In the genomic region with DNA sequence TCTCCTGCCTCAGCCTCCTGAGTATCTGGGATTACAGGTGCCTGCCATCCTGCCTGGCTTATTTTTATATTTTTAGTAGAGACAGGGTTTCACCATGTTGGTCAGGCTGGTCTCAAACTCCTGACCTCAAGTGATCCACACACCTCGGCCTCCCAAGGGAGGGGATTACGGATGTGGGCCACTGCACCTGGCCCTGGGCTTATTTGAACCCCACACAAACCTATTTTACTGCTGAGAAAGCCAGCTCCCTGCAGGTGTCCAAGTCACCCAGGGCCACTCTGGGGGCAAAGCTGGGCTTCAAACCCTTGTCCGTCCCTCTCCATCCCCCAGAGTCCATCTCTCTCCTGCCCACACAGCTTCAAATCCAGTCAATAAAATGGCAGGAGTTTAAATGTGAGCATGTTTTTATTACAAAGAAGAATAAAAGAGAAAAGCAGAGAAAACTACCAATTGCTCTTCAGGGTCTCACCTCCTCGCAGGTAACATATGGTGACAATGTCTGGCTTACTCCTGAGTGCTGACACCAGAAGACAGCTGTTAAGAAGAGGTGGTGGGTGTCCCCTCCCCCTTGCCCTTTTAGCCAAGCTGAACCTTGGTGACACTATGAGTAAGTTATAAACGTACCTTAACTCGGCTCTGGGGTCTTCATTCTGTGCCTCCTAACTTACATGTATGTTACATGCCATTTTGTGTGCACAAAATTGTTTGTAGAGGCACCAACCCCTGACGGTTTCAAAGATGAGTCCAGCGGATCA, we compare ENCODE assay signal across 22 cellular contexts. TPM values are rescaled to one million over a fixed set of nuclear protein-coding genes. Genes with fewer than 3 reads are reported as not detected.
DNase-seq lines count a peak whose midpoint lies in the region; ATAC-seq and TF ChIP-seq lines count a peak whose summit lies in the region.
"Had no signal": no experiment of that assay in that cellular context is flagged by ENCODE, and none has a peak within 500 bp of the region (broad histone marks: within the 10 kb centered on the region; RNA-seq: fewer than 3 reads in every experiment).

No MANE protein-coding gene starts in this region.

- H3K36me3 ChIP-seq in ACC112 (ENCODE audit: insufficient read depth, low read length) (no peaks in the 10 kb centered on the region), WERI-Rb-1 (no peaks in the 10 kb centered on the region), left lung (no peaks in the 10 kb centered on the region)
- H3K36me3 ChIP-seq in naive thymus-derived CD4-positive, alpha-beta T cell (ENCODE audit: control insufficient read depth in 2 of 3, insufficient read depth in 3 of 3, low read length in 3 of 3): no peaks in the 10 kb centered on the region
- H3K36me3 ChIP-seq: adrenal gland, brain microvascular endothelial cell, esophagus squamous epithelium, prostate gland, tibial artery had no signal

- TF ChIP-seq CTCF in WERI-Rb-1 (IDR thresholded peaks at IDR 0.05; ENCODE audit: low read depth, low read length) (no peak), left lung (IDR thresholded peaks at IDR 0.05) (no peak)

- no peak overlapping the region for H3K4me3 Mint-ChIP-seq in T-helper 2 cell treated with Interferon-gamma antibody and Interleukin-4, amounts not matched to agents 5 μg/mL and 100 μg/mL, for 36 hours
- H3K4me3 Mint-ChIP-seq in naive thymus-derived CD4-positive, alpha-beta T cell: no peak overlapping the region
- H3K4me3 Mint-ChIP-seq: endodermal cell had no signal

- intact Hi-C loops in naive thymus-derived CD4-positive, alpha-beta T cell (cut with micrococcal nuclease): no loop called here
- intact Hi-C loops in left lung (cut with DNase I): no loop called here

- POLR2A ChIA-PET in naive thymus-derived CD4-positive, alpha-beta T cell (lab: Charles Lee): interaction anchor here (1.3 to 2.9 kb wide), 4 partner anchors 9 to 44 kb away, joined by 3 to 28 read pairs (median 9); partner anchors contain the start of gene LAT

- H3K4me1 ChIP-seq in ACC112 (ENCODE audit: control insufficient read depth, insufficient read depth, low read length, unreplicated experiment): peaks cover 15% of the 10 kb centered on the region
- peaks cover 13 to 23% of the 10 kb centered on the region in 2 donors for H3K4me1 ChIP-seq in naive thymus-derived CD4-positive, alpha-beta T cell (ENCODE audit: control insufficient read depth in 2 of 2, insufficient read depth in 2 of 2, low read length in 2 of 2)
- no peaks in the 10 kb centered on the region for H3K4me1 ChIP-seq in left lung
- H3K4me1 ChIP-seq: adrenal gland, prostate gland, tibial artery had no signal

- H3K4me1 Mint-ChIP-seq in T-helper 2 cell treated with Interferon-gamma antibody and Interleukin-4, amounts not matched to agents 5 μg/mL and 100 μg/mL, for 36 hours (ENCODE audit: low read depth): peaks cover 20% of the 10 kb centered on the region
- H3K4me1 Mint-ChIP-seq in naive thymus-derived CD4-positive, alpha-beta T cell: peaks cover 7 to 37% (median 30%) of the 10 kb centered on the region in 7 donors

- H3K79me2 ChIP-seq in ACC112 (ENCODE audit: control insufficient read depth, insufficient read depth, low read length, unreplicated experiment): no peaks in the 10 kb centered on the region

- H3K27ac Mint-ChIP-seq in T-helper 2 cell treated with Interferon-gamma antibody and Interleukin-4, amounts not matched to agents 5 μg/mL and 100 μg/mL, for 36 hours: peak overlapping the region; percentile 45
- peak overlapping the region in 6 of 9 donors; percentile 28 to 56 (median 50) for H3K27ac Mint-ChIP-seq in naive thymus-derived CD4-positive, alpha-beta T cell

- H3K27ac ChIP-seq in ACC112 (ENCODE audit: low read depth, low read length): peak overlapping the region; percentile 21; the same call in 1 of the 2 replicates
- H3K27ac ChIP-seq in WERI-Rb-1: peak overlapping the region; percentile 88
- no peak overlapping the region for H3K27ac ChIP-seq in naive thymus-derived CD4-positive, alpha-beta T cell (ENCODE audit: low read depth, low read length)
- H3K27ac ChIP-seq in left lung: no peak overlapping the region
- H3K27ac ChIP-seq: adrenal gland, coronary artery, esophagus squamous epithelium, prostate gland, tibial artery had no signal

- H3K4me3 ChIP-seq in ACC112 (ENCODE audit: low read depth, low read length): no peak overlapping the region
- H3K4me3 ChIP-seq in WERI-Rb-1 (ENCODE audit: low read depth, low read length): no peak overlapping the region
- no peak overlapping the region for H3K4me3 ChIP-seq in naive thymus-derived CD4-positive, alpha-beta T cell (ENCODE audit: low read length)
- no peak overlapping the region for H3K4me3 ChIP-seq in left lung
- H3K4me3 ChIP-seq: adrenal gland, coronary artery, esophagus squamous epithelium, GM12878, prostate gland, tibial artery had no signal

- H3K27me3 ChIP-seq in ACC112 (ENCODE audit: insufficient read depth, low read length) (no peaks in the 10 kb centered on the region), WERI-Rb-1 (ENCODE audit: insufficient read depth, low read depth, severe bottlenecking) (no peaks in the 10 kb centered on the region), left lung (no peaks in the 10 kb centered on the region)
- H3K27me3 ChIP-seq in naive thymus-derived CD4-positive, alpha-beta T cell (ENCODE audit: control insufficient read depth in 2 of 2, insufficient read depth in 2 of 2, low read length in 2 of 2): no peaks in the 10 kb centered on the region
- H3K27me3 ChIP-seq: adrenal gland, brain microvascular endothelial cell had no signal

- H3K9me3 ChIP-seq in WERI-Rb-1 (ENCODE audit: severe bottlenecking): no peaks in the 10 kb centered on the region
- H3K9me3 ChIP-seq in naive thymus-derived CD4-positive, alpha-beta T cell (ENCODE audit: control insufficient read depth in 2 of 3, low read length in 3 of 3): no peaks in the 10 kb centered on the region
- no peaks in the 10 kb centered on the region for H3K9me3 ChIP-seq in left lung
- H3K9me3 ChIP-seq: adrenal gland, esophagus squamous epithelium, prostate gland, tibial artery had no signal

- CTCF ChIA-PET in naive thymus-derived CD4-positive, alpha-beta T cell (lab: Charles Lee): interaction anchor here (0.6 to 1.5 kb wide), 2 partner anchors 10 to 724 kb away, joined by 4 to 5 read pairs; no protein-coding TSS in a partner anchor

- no peak overlapping the region for H2AFZ ChIP-seq in ACC112 (ENCODE audit: low read length, unreplicated experiment)

- no peak for ATAC-seq in naive thymus-derived CD4-positive, alpha-beta T cell
- ATAC-seq in left lung: no peak
- ATAC-seq in HG03175 (IDR thresholded peaks at IDR 0.05; ENCODE audit: unreplicated experiment): no peak

- no peaks in the 10 kb centered on the region for H3K36me3 Mint-ChIP-seq in T-helper 2 cell treated with Interferon-gamma antibody and Interleukin-4, amounts not matched to agents 5 μg/mL and 100 μg/mL, for 36 hours (ENCODE audit: low read depth)
- H3K36me3 Mint-ChIP-seq in naive thymus-derived CD4-positive, alpha-beta T cell: no peaks in the 10 kb centered on the region

- H3K27me3 Mint-ChIP-seq in T-helper 2 cell treated with Interferon-gamma antibody and Interleukin-4, amounts not matched to agents 5 μg/mL and 100 μg/mL, for 36 hours (ENCODE audit: low read depth): no peaks in the 10 kb centered on the region
- no peaks in the 10 kb centered on the region for H3K27me3 Mint-ChIP-seq in naive thymus-derived CD4-positive, alpha-beta T cell

- no peak for DNase-seq in T-helper 2 cell treated with Interferon-gamma antibody and Interleukin-4, amounts not matched to agents 5 μg/mL and 100 μg/mL, for 36 hours (ENCODE audit: low spot score)
- DNase-seq in T-helper 2 cell (no peak), WERI-Rb-1 (peak; percentile 80), left lung (no peak), NCI-H1092 (lab: John Stamatoyannopoulos, UW) (no peak)
- DNase-seq in naive thymus-derived CD4-positive, alpha-beta T cell: no peak
- DNase-seq: 8988T, COR-L47, DMS79 treated with DMSO at 0.1 percent for 48 hours, endodermal cell, esophagus squamous epithelium, NCI-H1092 treated with DMSO at 0.1 percent for 48 hours, NCI-H2029 treated with DMSO at 0.1 percent for 48 hours, NCI-H446 treated with DMSO at 0.1 percent for 48 hours, tibial artery had no signal

- H3K9me3 Mint-ChIP-seq in T-helper 2 cell treated with Interferon-gamma antibody and Interleukin-4, amounts not matched to agents 5 μg/mL and 100 μg/mL, for 36 hours: no peaks in the 10 kb centered on the region
- H3K9me3 Mint-ChIP-seq in naive thymus-derived CD4-positive, alpha-beta T cell: peaks cover 0 to 1% (median 0%) of the 10 kb centered on the region in 11 donors
- H3K9me3 Mint-ChIP-seq: endodermal cell had no signal

RNA-seq across cellular contexts. Expression of gene LAT, which starts 45.4 kb away (rescaled TPM):
- total RNA-seq in naive thymus-derived CD4-positive, alpha-beta T cell: 100 to 1,000 TPM; 179 to 476 (median 342) TPM
- polyA plus RNA-seq in naive thymus-derived CD4-positive, alpha-beta T cell: 100 to 1,000 TPM; 317 to 445 TPM
- total RNA-seq in left lung: 10 to 100 TPM in 1 of 2 donors, 1 to 10 TPM in 1; 5.8 to 14.0 TPM

RNA-seq across cellular contexts. Expression of gene SPNS1, which starts 55.7 kb away (rescaled TPM):
- total RNA-seq in naive thymus-derived CD4-positive, alpha-beta T cell: 10 to 100 TPM; 31.1 to 47.0 (median 42.1) TPM
- 10 to 100 TPM; 22.6 to 40.4 TPM for polyA plus RNA-seq in naive thymus-derived CD4-positive, alpha-beta T cell
- total RNA-seq in left lung: 10 to 100 TPM; 52.8 to 61.5 TPM

Comparison
In these comparisons a context has a peak if more than half of its experiments do, and no peak if none do; other contexts are left out.
1. H3K27ac ChIP-seq: peak in ACC112 (single experiment) and WERI-Rb-1 (single experiment); none in naive thymus-derived CD4-positive, alpha-beta T cell (single experiment) and left lung (0 of 2).
2. RNA of gene LAT, which starts 45.4 kb away (total RNA-seq): 179 to 476 TPM in naive thymus-derived CD4-positive, alpha-beta T cell; 5.8 to 14.0 TPM in left lung; every median in the first group is over 10 times any median in the second.